12 cellular contexts compared by ENCODE assay signal in the genomic region with DNA sequence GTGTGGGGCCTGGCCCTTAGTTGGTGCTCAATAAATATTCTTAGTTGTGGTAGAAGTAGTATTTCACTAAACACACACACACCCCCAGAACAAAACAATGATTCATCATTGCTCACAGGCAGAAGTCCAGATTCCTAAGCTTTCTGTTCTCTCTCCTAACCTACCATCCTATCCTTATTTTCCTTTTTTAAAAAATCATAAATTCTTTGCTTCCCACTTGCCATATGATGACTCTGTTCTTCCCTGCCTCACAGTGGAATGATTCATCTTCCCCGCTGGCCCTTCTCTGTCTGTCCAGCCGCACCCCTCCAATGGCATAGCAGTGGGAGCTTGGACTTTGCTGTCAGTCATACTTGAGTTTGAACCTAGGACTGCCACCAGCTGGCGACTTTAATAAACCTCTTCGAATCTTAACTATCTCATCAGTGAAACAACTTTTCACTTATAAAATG. TPM values are rescaled to one million over a fixed set of nuclear protein-coding genes. Genes with fewer than 3 reads are reported as not detected.
A peak's percentile ranks its signal among the peaks of the same experiment; 100 is the strongest.
DNase-seq lines count a peak whose midpoint lies in the region; ATAC-seq and TF ChIP-seq lines count a peak whose summit lies in the region.
"Had no signal": no experiment of that assay in that cellular context is flagged by ENCODE, and none has a peak within 500 bp of the region (broad histone marks: within the 10 kb centered on the region; RNA-seq: fewer than 3 reads in every experiment).

No MANE protein-coding gene starts in this region.

- H3K4me1 ChIP-seq in foreskin keratinocyte = peaks cover 8% of the 10 kb centered on the region

- TF ChIP-seq CTCF in HFF-Myc (IDR thresholded peaks at IDR 0.05; ENCODE audit: low read depth, low read length, missing control alignments) (no peak), foreskin keratinocyte (conservative IDR thresholded peaks at IDR 0.05) (peak; percentile 42)

- H3K4me3 ChIP-seq in HFF-Myc (replicated peaks; ENCODE audit: low read depth, low read length) = no peak overlapping the region
- H3K4me3 ChIP-seq: cardiac muscle cell had no signal

- no peak overlapping the region for H3K27ac ChIP-seq in foreskin keratinocyte
- H3K27ac ChIP-seq: C4-2B, cardiac muscle cell had no signal

- DNase-seq in ACHN = peak; percentile 42
- peak; percentile 51 for DNase-seq in HFF-Myc (ENCODE audit: extremely low read depth, low read depth)
- DNase-seq in T1000 (lab: John Stamatoyannopoulos, UW) = peak; percentile 60
- DNase-seq in foreskin keratinocyte = peak; percentile 72 to 87
- DNase-seq in NCI-H146 treated with DMSO at 0.1 percent for 48 hours (lab: John Stamatoyannopoulos, UW; ENCODE audit: unreplicated experiment) = no peak
- DNase-seq in effector CD4-positive, alpha-beta T cell = no peak
- no peak for DNase-seq in NCI-H82 treated with DMSO at 0.1 percent for 48 hours (lab: John Stamatoyannopoulos, UW; ENCODE audit: unreplicated experiment)
- DNase-seq: naive B cell, NCI-H1092 treated with DMSO at 0.1 percent for 48 hours had no signal

- in situ Hi-C loops in ACHN (cut with HindIII; ENCODE audit: low pct_ligation_motif_present, low pct_unique_long_range_greater_than_20kb, low sequenced_read_pairs) = no loop called here

- H3K27me3 ChIP-seq in foreskin keratinocyte = peaks cover 22% of the 10 kb centered on the region

- ATAC-seq in foreskin keratinocyte (peak; percentile 81), HG02870 (IDR thresholded peaks at IDR 0.05; ENCODE audit: unreplicated experiment) (no peak)

RNA-seq across cellular contexts. Expression of a gene that starts 5.2 kb away (rescaled TPM):
- total RNA-seq in foreskin keratinocyte = 0.61 and 0.63 TPM in 2 replicates
- 0.16 and 0.36 TPM in 2 replicates for polyA plus RNA-seq in foreskin keratinocyte

Comparison
In these comparisons a context has a peak if more than half of its experiments do, and no peak if none do; other contexts are left out.
1. DNase-seq: peak in ACHN (single experiment), HFF-Myc (single experiment), T1000 (single experiment) and foreskin keratinocyte (2 of 2); none in NCI-H146 treated with DMSO at 0.1 percent for 48 hours (single experiment), effector CD4-positive, alpha-beta T cell (single experiment) and NCI-H82 treated with DMSO at 0.1 percent for 48 hours (single experiment).